23 cellular contexts compared by ENCODE assay signal in genomic region chr5:85017271-85017670, GRCh38.
"Had no signal": no experiment of that assay in that cellular context is flagged by ENCODE, and none has a peak within 500 bp of the region (broad histone marks: within the 10 kb centered on the region; RNA-seq: fewer than 3 reads in every experiment).

No MANE protein-coding gene starts in this region.

- H3K9me3 ChIP-seq: adrenal gland, neutrophil, pancreas, psoas muscle, right atrium auricular region, transverse colon had no signal

- H3K4me1 ChIP-seq: adrenal gland, breast epithelium, pancreas, psoas muscle, right atrium auricular region, transverse colon had no signal

- H3K4me3 ChIP-seq: adrenal gland, breast epithelium, pancreas, psoas muscle, right atrium auricular region, transverse colon had no signal

- FAIRE-seq: colon, pancreas had no signal

- H3K27ac ChIP-seq: adrenal gland, breast epithelium, neutrophil, pancreas, psoas muscle, right atrium auricular region, transverse colon, VCaP had no signal

- H3K36me3 ChIP-seq: adrenal gland, breast epithelium, neutrophil, pancreas, right atrium auricular region, transverse colon had no signal

- H3K36me3 Mint-ChIP-seq: activated naive CD8-positive, alpha-beta T cell; naive B cell had no signal

- H3K27ac Mint-ChIP-seq: activated naive CD8-positive, alpha-beta T cell; activated T-cell treated with anti-CD3 and anti-CD28 coated beads, Interleukin-2, amount 50 U/mL, for 72 hours; mesothelial cell of epicardium; naive B cell; nephron progenitor cell had no signal

- H3K27me3 ChIP-seq: adrenal gland, breast epithelium, neutrophil, pancreas, right atrium auricular region, transverse colon had no signal

- ATAC-seq: activated T-cell treated with anti-CD3 and anti-CD28 coated beads, Interleukin-2, amount 50 U/mL, for 72 hours; pancreas; psoas muscle had no signal

- H3K27me3 Mint-ChIP-seq: activated naive CD8-positive, alpha-beta T cell; naive B cell had no signal

- H3K4me1 Mint-ChIP-seq: mesothelial cell of epicardium, naive B cell, nephron progenitor cell had no signal

- H3K4me3 Mint-ChIP-seq: activated naive CD8-positive, alpha-beta T cell; activated T-cell treated with anti-CD3 and anti-CD28 coated beads, Interleukin-2, amount 50 U/mL, for 72 hours; mesothelial cell of epicardium; naive B cell; nephron progenitor cell had no signal

- DNase-seq: activated CD4-positive, alpha-beta T cell treated with anti-CD3 and anti-CD28 coated beads for 4 hours; activated CD4-positive, alpha-beta T cell treated with anti-CD3 and anti-CD28 coated beads, Interleukin-2, amount 50 U/mL, for 4 hours; activated naive CD4-positive, alpha-beta T cell; activated T-cell treated with anti-CD3 and anti-CD28 coated beads for 4 hours; activated T-cell treated with anti-CD3 and anti-CD28 coated beads, Interleukin-2, amount 50 U/mL, for 72 hours; adrenal gland; central memory CD4-positive, alpha-beta T cell; effector CD8-positive, alpha-beta T cell; head of caudate nucleus; hippocampal formation; naive B cell; nephron progenitor cell; pancreas; psoas muscle; stimulated activated naive CD4-positive, alpha-beta T cell; transverse colon had no signal
